7 cellular contexts compared by ENCODE assay signal in genomic region chr12:55743967-55744931, GRCh38. TPM values are rescaled to one million over a fixed set of nuclear protein-coding genes. Genes with fewer than 3 reads are reported as not detected.
A peak's percentile ranks its signal among the peaks of the same experiment; 100 is the strongest.
DNase-seq lines count a peak whose midpoint lies in the region; ATAC-seq and TF ChIP-seq lines count a peak whose summit lies in the region.

No MANE protein-coding gene starts in this region.

- peak overlapping the region; percentile 98 for H3K18ac ChIP-seq in neuronal stem cell (ENCODE audit: low read length)

- 0 out of 2 replicates have a peak, but pooled peaks cover 3% of the 10 kb centered on the region for H3K79me2 ChIP-seq in GM23248 (ENCODE audit: insufficient read depth)

- no peaks in the 10 kb centered on the region for H3K9me2 ChIP-seq in GM23248 (ENCODE audit: insufficient read depth)

- intact Hi-C loops in Panc1 (cut with micrococcal nuclease; ENCODE audit: unreplicated experiment): loop anchor here (10.0 kb wide), 1 partner anchor 201 kb away; no protein-coding TSS in a partner anchor

- no peak overlapping the region for H3K4ac ChIP-seq in neuronal stem cell (ENCODE audit: low read length)

- H3K4me3 ChIP-seq in GM23248 (peak overlapping the region; percentile 96), Panc1 (ENCODE audit: low read depth in 2 of 2, low read length in 2 of 2) (peak overlapping the region; percentile 48 to 57), epithelial cell of proximal tubule (ENCODE audit: low read depth, low read length) (peak overlapping the region; percentile 64), neuronal stem cell (ENCODE audit: low read length in 2 of 2) (peak overlapping the region; percentile 97 to 98)

- in situ Hi-C loops in GM23248 (cut with MboI) (no loop called here), Panc1 (cut with HindIII; ENCODE audit: low pct_unique_long_range_greater_than_20kb, low sequenced_read_pairs) (no loop called here)

- H2BK12ac ChIP-seq in neuronal stem cell (ENCODE audit: low read length): peak overlapping the region; percentile 14

- H3K4me1 ChIP-seq in GM23248 (ENCODE audit: insufficient read depth) (peaks cover 31% of the 10 kb centered on the region), Panc1 (ENCODE audit: control insufficient read depth, insufficient read depth, low read length) (peaks cover 24% of the 10 kb centered on the region), neuronal stem cell (ENCODE audit: control insufficient read depth in 2 of 2, insufficient read depth in 1 of 2, low read depth in 1 of 2, low read length in 2 of 2) (peaks cover 25 to 29% of the 10 kb centered on the region in 2 donors)

- peak overlapping the region; percentile 56 for H2BK120ac ChIP-seq in neuronal stem cell (ENCODE audit: low read depth, low read length)

- peak overlapping the region; percentile 48 for H3K14ac ChIP-seq in neuronal stem cell (ENCODE audit: low read length)

- peak overlapping the region; percentile 92 for H2AK5ac ChIP-seq in neuronal stem cell (ENCODE audit: low read depth, low read length)

- H3K27ac ChIP-seq in GM23248 (no peak overlapping the region), Panc1 (ENCODE audit: low read length) (no peak overlapping the region), neuronal stem cell (replicated peaks; ENCODE audit: low read length) (peak overlapping the region; percentile 100)

- CTCF ChIA-PET in Panc1 (lab: Charles Lee): no interaction called here

- 18 to 19% methylated on average over 21 to 25 of the region's 25 CpGs for WGBS in GM23248 (ENCODE audit: low coverage in 1 of 2, low lambda C conversion rate in 2 of 2, missing lambda C conversion rate in 2 of 2), 2 experiments
- WGBS in neuronal stem cell (ENCODE audit: extremely low coverage in 2 of 2, insufficient read length in 2 of 2, insufficient replicate concordance in 1 of 2), 2 donors: no CpG with 5 or more reads among the region's 25 CpGs

- H2BK15ac ChIP-seq in neuronal stem cell (ENCODE audit: low read length): peak overlapping the region; percentile 73

- peaks cover 4% of the 10 kb centered on the region for H3K79me1 ChIP-seq in neuronal stem cell (ENCODE audit: low read depth, low read length)

- H3K9me3 ChIP-seq in GM23248 (ENCODE audit: low read depth) (no peaks in the 10 kb centered on the region), Panc1 (ENCODE audit: control insufficient read depth, insufficient read depth, low read depth, low read length) (no peaks in the 10 kb centered on the region), neuronal stem cell (replicated peaks in 1 of 2; ENCODE audit: control insufficient read depth in 2 of 2, insufficient read depth in 1 of 2, low read depth in 1 of 2, low read length in 2 of 2) (no peaks in the 10 kb centered on the region)

- H3K4me2 ChIP-seq in GM23248 (ENCODE audit: unreplicated experiment) (peak overlapping the region; percentile 93), neuronal stem cell (ENCODE audit: insufficient read depth, low read length, poor library complexity, severe bottlenecking) (peak overlapping the region; percentile 76)

- DNase-seq in GM23248: peak; percentile 41
- DNase-seq in Panc1 (ENCODE audit: low read depth, low spot score): no peak
- DNase-seq in epithelial cell of proximal tubule (ENCODE audit: low read depth): no peak
- DNase-seq in neuronal stem cell (ENCODE audit: low spot score): no peak
- DNase-seq in NCI-H1436 (lab: John Stamatoyannopoulos, UW): no peak
- no peak for DNase-seq in NCI-H2196 (lab: John Stamatoyannopoulos, UW; ENCODE audit: unreplicated experiment)
- DNase-seq in GF-D8 (lab: John Stamatoyannopoulos, UW): no peak

- ATAC-seq in Panc1: peak; percentile 11; the same call in 1 of the 2 replicates

- H3K9ac ChIP-seq in GM23248: peak overlapping the region; percentile 67
- peak overlapping the region; percentile 99 for H3K9ac ChIP-seq in neuronal stem cell (ENCODE audit: low read depth, low read length, poor library complexity)

- peak overlapping the region; percentile 99 for H2BK5ac ChIP-seq in neuronal stem cell (ENCODE audit: low read length)

- peak overlapping the region; percentile 40 for H4K91ac ChIP-seq in neuronal stem cell (ENCODE audit: low read depth, low read length, poor library complexity)

- no peaks in the 10 kb centered on the region for H3K27me3 ChIP-seq in GM23248 (replicated peaks; ENCODE audit: insufficient read depth)
- H3K27me3 ChIP-seq in Panc1 (ENCODE audit: control insufficient read depth, insufficient read depth, low read length): no peaks in the 10 kb centered on the region
- no peaks in the 10 kb centered on the region for H3K27me3 ChIP-seq in neuronal stem cell (ENCODE audit: control insufficient read depth in 3 of 3, insufficient read depth in 3 of 3, low read depth in 1 of 3, low read length in 3 of 3)

- peaks cover 26% of the 10 kb centered on the region for H3F3A ChIP-seq in GM23248 (ENCODE audit: insufficient read depth)

- H3K36me3 ChIP-seq in GM23248 (ENCODE audit: low read depth) (no peaks in the 10 kb centered on the region), Panc1 (ENCODE audit: control insufficient read depth, insufficient read depth, low read length) (no peaks in the 10 kb centered on the region), neuronal stem cell (replicated peaks in 1 of 2; ENCODE audit: control insufficient read depth in 2 of 2, insufficient read depth in 2 of 2, low read length in 2 of 2) (peaks cover 15 to 30% of the 10 kb centered on the region in 2 donors)

- POLR2A ChIA-PET in Panc1 (lab: Charles Lee): interaction anchor here (0.6 kb wide), 3 partner anchors 34 to 300 kb away, joined by 3 to 10 read pairs (median 6); no protein-coding TSS in a partner anchor

- TF ChIP-seq CTCF in Panc1 (IDR thresholded peaks at IDR 0.05) (no peak), epithelial cell of proximal tubule (conservative IDR thresholded peaks at IDR 0.05; ENCODE audit: low read depth, low read length) (no peak)

- H2AFZ ChIP-seq in GM23248 (peak overlapping the region; percentile 86), neuronal stem cell (ENCODE audit: low read length) (peak overlapping the region; percentile 69)

- BruUV-seq in Panc1 (replicated peaks; lab: Mats Ljungman, UMichigan): TSS peak; percentile 48

- H4K20me1 ChIP-seq in GM23248 (ENCODE audit: insufficient read depth): no peaks in the 10 kb centered on the region

- H4K8ac ChIP-seq in neuronal stem cell (ENCODE audit: low read depth, low read length): peak overlapping the region; percentile 94

- H3K23ac ChIP-seq in neuronal stem cell (ENCODE audit: low read depth, low read length, poor library complexity): peak overlapping the region; percentile 18

RNA-seq across cellular contexts. Expression of gene GDF11, which starts 1.3 kb away (rescaled TPM):
- total RNA-seq in GM23248 (2014; rRNA removed; shearing (Covaris generic)): 2.1 and 9.9 TPM in 2 replicates
- 0.56 and 0.67 TPM in 2 replicates for polyA plus RNA-seq in GM23248 (2016; fragmentation: Nextera tagmentation; extraction: Ambion mirVana)
- total RNA-seq in Panc1 (2021; ENCODE audit: unreplicated experiment) (11.8 TPM), epithelial cell of proximal tubule (2.8 and 8.5 TPM in 2 replicates)
- 9.7 TPM for polyA plus RNA-seq in Panc1 (2012; ENCODE audit: insufficient read length)
- polyA plus RNA-seq in neuronal stem cell (2013, experiment 1 of 2): 26.1 TPM
- 26.4 TPM for polyA plus RNA-seq in neuronal stem cell (2013, experiment 2 of 2)

RNA-seq across cellular contexts. Expression of gene CD63, which starts 15.4 kb away (rescaled TPM):
- total RNA-seq in GM23248 (2014; rRNA removed; shearing (Covaris generic)): 1,521 and 1,535 TPM in 2 replicates
- 3,562 and 3,671 TPM in 2 replicates for polyA plus RNA-seq in GM23248 (2016; fragmentation: Nextera tagmentation; extraction: Ambion mirVana)
- total RNA-seq in Panc1 (2021; ENCODE audit: unreplicated experiment) (879 TPM), epithelial cell of proximal tubule (758 and 1,095 TPM in 2 replicates)
- polyA plus RNA-seq in Panc1 (2012; ENCODE audit: insufficient read length): 651 TPM
- polyA plus RNA-seq in neuronal stem cell (2013, experiment 1 of 2): 879 TPM
- polyA plus RNA-seq in neuronal stem cell (2013, experiment 2 of 2): 873 TPM

RNA-seq across cellular contexts. Expression of gene RDH5, which starts 24.1 kb away (rescaled TPM):
- total RNA-seq in GM23248 (2014; rRNA removed; shearing (Covaris generic)): 15.4 and 27.2 TPM in 2 replicates
- 15.6 and 17.6 TPM in 2 replicates for polyA plus RNA-seq in GM23248 (2016; fragmentation: Nextera tagmentation; extraction: Ambion mirVana)
- 2.8 TPM for total RNA-seq in Panc1 (2021; ENCODE audit: unreplicated experiment)
- 1.8 TPM for polyA plus RNA-seq in Panc1 (2012; ENCODE audit: insufficient read length)
- 2.3 and 2.5 TPM in 2 replicates for total RNA-seq in epithelial cell of proximal tubule
- polyA plus RNA-seq in neuronal stem cell (2013, experiment 1 of 2): 7.0 TPM
- polyA plus RNA-seq in neuronal stem cell (2013, experiment 2 of 2): 6.2 TPM

RNA-seq across cellular contexts. Expression of gene BLOC1S1, which starts 28.4 kb away (rescaled TPM):
- total RNA-seq in GM23248 (2014; rRNA removed; shearing (Covaris generic)): 47.6 and 110 TPM in 2 replicates
- polyA plus RNA-seq in GM23248 (2016; fragmentation: Nextera tagmentation; extraction: Ambion mirVana): 193 and 197 TPM in 2 replicates
- 87.3 TPM for total RNA-seq in Panc1 (2021; ENCODE audit: unreplicated experiment)
- polyA plus RNA-seq in Panc1 (2012; ENCODE audit: insufficient read length): 118 TPM
- total RNA-seq in epithelial cell of proximal tubule: 157 and 187 TPM in 2 replicates
- polyA plus RNA-seq in neuronal stem cell (2013, experiment 1 of 2): 97.5 TPM
- polyA plus RNA-seq in neuronal stem cell (2013, experiment 2 of 2): 97.1 TPM

RNA-seq across cellular contexts. Expression of gene ITGA7, which starts 36.5 kb away (rescaled TPM):
- 6.6 and 7.2 TPM in 2 replicates for total RNA-seq in GM23248 (2014; rRNA removed; shearing (Covaris generic))
- 2.0 and 2.1 TPM in 2 replicates for polyA plus RNA-seq in GM23248 (2016; fragmentation: Nextera tagmentation; extraction: Ambion mirVana)
- total RNA-seq in Panc1 (2021; ENCODE audit: unreplicated experiment): 2.5 TPM
- 1.8 TPM for polyA plus RNA-seq in Panc1 (2012; ENCODE audit: insufficient read length)
- 3.8 and 7.7 TPM in 2 replicates for total RNA-seq in epithelial cell of proximal tubule
- 59.4 TPM for polyA plus RNA-seq in neuronal stem cell (2013, experiment 1 of 2)
- polyA plus RNA-seq in neuronal stem cell (2013, experiment 2 of 2): 56.0 TPM
